ENCODE assay signal across 1 cellular context in the genomic region with DNA sequence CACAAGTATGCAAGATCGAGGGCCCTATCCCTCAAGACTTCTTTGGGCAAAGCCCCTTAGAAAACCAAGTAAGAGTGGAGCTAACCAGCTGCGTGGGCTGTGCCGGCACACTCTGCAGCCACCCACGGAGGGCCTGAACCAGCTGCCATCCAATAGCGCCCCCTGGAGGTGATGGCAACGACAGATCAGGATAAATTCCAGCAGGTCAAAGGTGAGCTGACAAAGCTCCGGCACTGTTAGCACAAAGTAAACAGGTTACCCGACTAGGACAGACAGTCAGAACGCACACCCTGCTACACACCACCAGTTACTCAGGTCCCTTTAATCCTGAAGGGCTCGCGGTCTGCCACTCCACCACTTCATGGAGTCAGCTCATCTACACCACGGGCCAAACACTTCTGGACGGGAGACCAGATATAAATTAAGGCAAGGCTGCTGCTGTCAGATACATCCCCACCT.
TF ChIP-seq lines count a peak whose summit lies in the region.

No MANE protein-coding gene starts in this region.

TF ChIP-seq in HepG2, 621 proteins besides CTCF, POLR2A, EP300 and RAD21 (continued from another document and continues in another):
- TF ChIP-seq, protein P1, sequence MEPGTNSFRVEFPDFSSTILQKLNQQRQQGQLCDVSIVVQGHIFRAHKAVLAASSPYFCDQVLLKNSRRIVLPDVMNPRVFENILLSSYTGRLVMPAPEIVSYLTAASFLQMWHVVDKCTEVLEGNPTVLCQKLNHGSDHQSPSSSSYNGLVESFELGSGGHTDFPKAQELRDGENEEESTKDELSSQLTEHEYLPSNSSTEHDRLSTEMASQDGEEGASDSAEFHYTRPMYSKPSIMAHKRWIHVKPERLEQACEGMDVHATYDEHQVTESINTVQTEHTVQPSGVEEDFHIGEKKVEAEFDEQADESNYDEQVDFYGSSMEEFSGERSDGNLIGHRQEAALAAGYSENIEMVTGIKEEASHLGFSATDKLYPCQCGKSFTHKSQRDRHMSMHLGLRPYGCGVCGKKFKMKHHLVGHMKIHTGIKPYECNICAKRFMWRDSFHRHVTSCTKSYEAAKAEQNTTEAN (CRISPR knock-in tag; conservative IDR thresholded peaks at IDR 0.05) = no peak
- TF ChIP-seq ZSCAN22 (CRISPR knock-in tag; IDR thresholded peaks at IDR 0.05) (no peak), HCFC1 (IDR thresholded peaks at IDR 0.05; ENCODE audit: low read depth, low read length) (no peak), DMAP1 (CRISPR knock-in tag; IDR thresholded peaks at IDR 0.05) (no peak), BHLHE40 (IDR thresholded peaks at IDR 0.05; ENCODE audit: low read length) (0 out of 2 replicates have a peak, but pooled peaks have one; percentile 13), CREM (IDR thresholded peaks at IDR 0.05) (0 out of 2 replicates have a peak, but pooled peaks have one; percentile 34), CREM (CRISPR knock-in tag; IDR thresholded peaks at IDR 0.05) (no peak), ZNF468 (CRISPR knock-in tag; IDR thresholded peaks at IDR 0.05) (no peak), ZNF883 (CRISPR knock-in tag; IDR thresholded peaks at IDR 0.05; ENCODE audit: not compliant biosample characterization) (peak; percentile 55), XRCC5 (optimal IDR thresholded peaks at IDR 0.05; ENCODE audit: low read length) (peak; percentile 88), ZNF501 (CRISPR knock-in tag; IDR thresholded peaks at IDR 0.05) (no peak), ELF4 (CRISPR knock-in tag; IDR thresholded peaks at IDR 0.05; ENCODE audit: borderline replicate concordance) (no peak), ZFYVE20 (CRISPR knock-in tag; IDR thresholded peaks at IDR 0.05; ENCODE audit: borderline replicate concordance, low read depth) (no peak), ZFP37 (CRISPR knock-in tag; IDR thresholded peaks at IDR 0.05; ENCODE audit: borderline replicate concordance) (no peak), TCF7 (IDR thresholded peaks at IDR 0.05; ENCODE audit: low read depth) (no peak), ZNF260 (CRISPR knock-in tag; IDR thresholded peaks at IDR 0.05; ENCODE audit: borderline replicate concordance, low read depth) (no peak), TBX2 (CRISPR knock-in tag; IDR thresholded peaks at IDR 0.05; ENCODE audit: borderline replicate concordance) (peak; percentile 56), MTF2 (CRISPR knock-in tag; IDR thresholded peaks at IDR 0.05; ENCODE audit: borderline replicate concordance) (no peak), PHF21A (CRISPR knock-in tag; IDR thresholded peaks at IDR 0.05) (0 out of 2 replicates have a peak, but pooled peaks have one; percentile 59), PHF8 (CRISPR knock-in tag; IDR thresholded peaks at IDR 0.05) (peak; percentile 20; the same call in 1 of the 2 replicates), ZNF550 (CRISPR knock-in tag; IDR thresholded peaks at IDR 0.05; ENCODE audit: borderline replicate concordance) (no peak), HOXA9 (CRISPR knock-in tag; IDR thresholded peaks at IDR 0.05; ENCODE audit: borderline replicate concordance) (no peak), ZNF430 (CRISPR knock-in tag; IDR thresholded peaks at IDR 0.05) (peak; percentile 58; the same call in 1 of the 2 replicates), MYC (CRISPR knock-in tag; IDR thresholded peaks at IDR 0.05; ENCODE audit: borderline replicate concordance) (peak; percentile 47; the same call in 1 of the 2 replicates), MIER2 (CRISPR knock-in tag; IDR thresholded peaks at IDR 0.05) (peak; percentile 44; the same call in 1 of the 2 replicates), ZNF557 (CRISPR knock-in tag; IDR thresholded peaks at IDR 0.05) (no peak), ZKSCAN5 (CRISPR knock-in tag; IDR thresholded peaks at IDR 0.05) (no peak), DR1 (CRISPR knock-in tag; IDR thresholded peaks at IDR 0.05) (no peak; the same call in 1 of the 2 replicates), ZNF563 (CRISPR knock-in tag; IDR thresholded peaks at IDR 0.05) (no peak), RBM22 (optimal IDR thresholded peaks at IDR 0.05; ENCODE audit: low read length) (no peak), RXRA (CRISPR knock-in tag; IDR thresholded peaks at IDR 0.05) (peak; percentile 77; the same call in 1 of the 2 replicates), CHD4 (IDR thresholded peaks at IDR 0.05; ENCODE audit: borderline replicate concordance, low read length) (no peak), ZNF543 (CRISPR knock-in tag; IDR thresholded peaks at IDR 0.05) (no peak), ZNF205 (CRISPR knock-in tag; IDR thresholded peaks at IDR 0.05) (0 out of 2 replicates have a peak, but pooled peaks have one; percentile 34), NR2F1 (CRISPR knock-in tag; IDR thresholded peaks at IDR 0.05) (peak; percentile 99), SMAD3 (CRISPR knock-in tag; IDR thresholded peaks at IDR 0.05) (0 out of 2 replicates have a peak, but pooled peaks have one; percentile 53), MBD4 (IDR thresholded peaks at IDR 0.05; ENCODE audit: borderline replicate concordance, low read length) (no peak), ZNF761 (CRISPR knock-in tag; conservative IDR thresholded peaks at IDR 0.05) (peak; percentile 78; the same call in 1 of the 2 replicates), GFI1 (CRISPR knock-in tag; IDR thresholded peaks at IDR 0.05; ENCODE audit: borderline replicate concordance) (no peak), FOXP1 (IDR thresholded peaks at IDR 0.05) (no peak), FOXP1 (CRISPR knock-in tag; IDR thresholded peaks at IDR 0.05) (peak; percentile 75), TP53 (CRISPR knock-in tag; conservative IDR thresholded peaks at IDR 0.05) (no peak), GATAD2A (CRISPR knock-in tag; IDR thresholded peaks at IDR 0.05) (peak; percentile 75), FOXA1 (IDR thresholded peaks at IDR 0.05) (no peak), FOXA1 (CRISPR knock-in tag; IDR thresholded peaks at IDR 0.05) (peak; percentile 95), SMARCE1 (IDR thresholded peaks at IDR 0.05; ENCODE audit: borderline replicate concordance) (no peak), AGO1 (IDR thresholded peaks at IDR 0.05; ENCODE audit: low read depth, low read length, poor library complexity, severe bottlenecking) (no peak), RBM39 (IDR thresholded peaks at IDR 0.05; ENCODE audit: low read depth, low read length, poor library complexity, severe bottlenecking) (peak; percentile 38)
- TF ChIP-seq, protein P2, sequence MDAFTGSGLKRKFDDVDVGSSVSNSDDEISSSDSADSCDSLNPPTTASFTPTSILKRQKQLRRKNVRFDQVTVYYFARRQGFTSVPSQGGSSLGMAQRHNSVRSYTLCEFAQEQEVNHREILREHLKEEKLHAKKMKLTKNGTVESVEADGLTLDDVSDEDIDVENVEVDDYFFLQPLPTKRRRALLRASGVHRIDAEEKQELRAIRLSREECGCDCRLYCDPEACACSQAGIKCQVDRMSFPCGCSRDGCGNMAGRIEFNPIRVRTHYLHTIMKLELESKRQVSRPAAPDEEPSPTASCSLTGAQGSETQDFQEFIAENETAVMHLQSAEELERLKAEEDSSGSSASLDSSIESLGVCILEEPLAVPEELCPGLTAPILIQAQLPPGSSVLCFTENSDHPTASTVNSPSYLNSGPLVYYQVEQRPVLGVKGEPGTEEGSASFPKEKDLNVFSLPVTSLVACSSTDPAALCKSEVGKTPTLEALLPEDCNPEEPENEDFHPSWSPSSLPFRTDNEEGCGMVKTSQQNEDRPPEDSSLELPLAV (CRISPR knock-in tag; conservative IDR thresholded peaks at IDR 0.05; ENCODE audit: low read depth) = no peak
- TF ChIP-seq, protein P3, sequence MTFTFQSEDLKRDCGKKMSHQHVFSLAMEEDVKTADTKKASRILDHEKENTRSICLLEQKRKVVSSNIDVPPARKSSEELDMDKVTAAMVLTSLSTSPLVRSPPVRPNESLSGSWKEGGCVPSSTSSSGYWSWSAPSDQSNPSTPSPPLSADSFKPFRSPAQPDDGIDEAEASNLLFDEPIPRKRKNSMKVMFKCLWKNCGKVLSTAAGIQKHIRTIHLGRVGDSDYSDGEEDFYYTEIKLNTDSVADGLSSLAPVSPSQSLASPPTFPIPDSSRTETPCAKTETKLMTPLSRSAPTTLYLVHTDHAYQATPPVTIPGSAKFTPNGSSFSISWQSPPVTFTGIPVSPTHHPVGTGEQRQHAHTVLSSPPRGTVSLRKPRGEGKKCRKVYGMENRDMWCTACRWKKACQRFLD (CRISPR knock-in tag; IDR thresholded peaks at IDR 0.05; ENCODE audit: borderline replicate concordance) = no peak
- TF ChIP-seq, protein P4, sequence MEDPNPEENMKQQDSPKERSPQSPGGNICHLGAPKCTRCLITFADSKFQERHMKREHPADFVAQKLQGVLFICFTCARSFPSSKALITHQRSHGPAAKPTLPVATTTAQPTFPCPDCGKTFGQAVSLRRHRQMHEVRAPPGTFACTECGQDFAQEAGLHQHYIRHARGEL (CRISPR knock-in tag; IDR thresholded peaks at IDR 0.05) = no peak
- TF ChIP-seq, protein P5, sequence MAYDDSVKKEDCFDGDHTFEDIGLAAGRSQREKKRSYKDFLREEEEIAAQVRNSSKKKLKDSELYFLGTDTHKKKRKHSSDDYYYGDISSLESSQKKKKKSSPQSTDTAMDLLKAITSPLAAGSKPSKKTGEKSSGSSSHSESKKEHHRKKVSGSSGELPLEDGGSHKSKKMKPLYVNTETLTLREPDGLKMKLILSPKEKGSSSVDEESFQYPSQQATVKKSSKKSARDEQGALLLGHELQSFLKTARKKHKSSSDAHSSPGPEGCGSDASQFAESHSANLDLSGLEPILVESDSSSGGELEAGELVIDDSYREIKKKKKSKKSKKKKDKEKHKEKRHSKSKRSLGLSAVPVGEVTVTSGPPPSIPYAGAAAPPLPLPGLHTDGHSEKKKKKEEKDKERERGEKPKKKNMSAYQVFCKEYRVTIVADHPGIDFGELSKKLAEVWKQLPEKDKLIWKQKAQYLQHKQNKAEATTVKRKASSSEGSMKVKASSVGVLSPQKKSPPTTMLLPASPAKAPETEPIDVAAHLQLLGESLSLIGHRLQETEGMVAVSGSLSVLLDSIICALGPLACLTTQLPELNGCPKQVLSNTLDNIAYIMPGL (CRISPR knock-in tag; IDR thresholded peaks at IDR 0.05; ENCODE audit: borderline replicate concordance in 1 of 2, low read depth in 1 of 2) = peak; percentile 88 to 90
- TF ChIP-seq, protein P6, sequence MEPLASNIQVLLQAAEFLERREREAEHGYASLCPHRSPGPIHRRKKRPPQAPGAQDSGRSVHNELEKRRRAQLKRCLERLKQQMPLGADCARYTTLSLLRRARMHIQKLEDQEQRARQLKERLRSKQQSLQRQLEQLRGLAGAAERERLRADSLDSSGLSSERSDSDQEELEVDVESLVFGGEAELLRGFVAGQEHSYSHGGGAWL (CRISPR knock-in tag; IDR thresholded peaks at IDR 0.05) = no peak
- TF ChIP-seq, protein P7, sequence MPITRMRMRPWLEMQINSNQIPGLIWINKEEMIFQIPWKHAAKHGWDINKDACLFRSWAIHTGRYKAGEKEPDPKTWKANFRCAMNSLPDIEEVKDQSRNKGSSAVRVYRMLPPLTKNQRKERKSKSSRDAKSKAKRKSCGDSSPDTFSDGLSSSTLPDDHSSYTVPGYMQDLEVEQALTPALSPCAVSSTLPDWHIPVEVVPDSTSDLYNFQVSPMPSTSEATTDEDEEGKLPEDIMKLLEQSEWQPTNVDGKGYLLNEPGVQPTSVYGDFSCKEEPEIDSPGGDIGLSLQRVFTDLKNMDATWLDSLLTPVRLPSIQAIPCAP (CRISPR knock-in tag; IDR thresholded peaks at IDR 0.05; ENCODE audit: low read depth) = no peak
- TF ChIP-seq, protein P8, sequence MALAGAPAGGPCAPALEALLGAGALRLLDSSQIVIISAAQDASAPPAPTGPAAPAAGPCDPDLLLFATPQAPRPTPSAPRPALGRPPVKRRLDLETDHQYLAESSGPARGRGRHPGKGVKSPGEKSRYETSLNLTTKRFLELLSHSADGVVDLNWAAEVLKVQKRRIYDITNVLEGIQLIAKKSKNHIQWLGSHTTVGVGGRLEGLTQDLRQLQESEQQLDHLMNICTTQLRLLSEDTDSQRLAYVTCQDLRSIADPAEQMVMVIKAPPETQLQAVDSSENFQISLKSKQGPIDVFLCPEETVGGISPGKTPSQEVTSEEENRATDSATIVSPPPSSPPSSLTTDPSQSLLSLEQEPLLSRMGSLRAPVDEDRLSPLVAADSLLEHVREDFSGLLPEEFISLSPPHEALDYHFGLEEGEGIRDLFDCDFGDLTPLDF (CRISPR knock-in tag; IDR thresholded peaks at IDR 0.05) = no peak
- TF ChIP-seq, protein P9, sequence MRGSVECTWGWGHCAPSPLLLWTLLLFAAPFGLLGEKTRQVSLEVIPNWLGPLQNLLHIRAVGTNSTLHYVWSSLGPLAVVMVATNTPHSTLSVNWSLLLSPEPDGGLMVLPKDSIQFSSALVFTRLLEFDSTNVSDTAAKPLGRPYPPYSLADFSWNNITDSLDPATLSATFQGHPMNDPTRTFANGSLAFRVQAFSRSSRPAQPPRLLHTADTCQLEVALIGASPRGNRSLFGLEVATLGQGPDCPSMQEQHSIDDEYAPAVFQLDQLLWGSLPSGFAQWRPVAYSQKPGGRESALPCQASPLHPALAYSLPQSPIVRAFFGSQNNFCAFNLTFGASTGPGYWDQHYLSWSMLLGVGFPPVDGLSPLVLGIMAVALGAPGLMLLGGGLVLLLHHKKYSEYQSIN (CRISPR knock-in tag; IDR thresholded peaks at IDR 0.05; ENCODE audit: borderline replicate concordance) = no peak
- TF ChIP-seq, protein P10, sequence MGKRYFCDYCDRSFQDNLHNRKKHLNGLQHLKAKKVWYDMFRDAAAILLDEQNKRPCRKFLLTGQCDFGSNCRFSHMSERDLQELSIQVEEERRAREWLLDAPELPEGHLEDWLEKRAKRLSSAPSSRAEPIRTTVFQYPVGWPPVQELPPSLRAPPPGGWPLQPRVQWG (CRISPR knock-in tag; IDR thresholded peaks at IDR 0.05; ENCODE audit: borderline replicate concordance, low read depth) = no peak
- TF ChIP-seq, protein P11, sequence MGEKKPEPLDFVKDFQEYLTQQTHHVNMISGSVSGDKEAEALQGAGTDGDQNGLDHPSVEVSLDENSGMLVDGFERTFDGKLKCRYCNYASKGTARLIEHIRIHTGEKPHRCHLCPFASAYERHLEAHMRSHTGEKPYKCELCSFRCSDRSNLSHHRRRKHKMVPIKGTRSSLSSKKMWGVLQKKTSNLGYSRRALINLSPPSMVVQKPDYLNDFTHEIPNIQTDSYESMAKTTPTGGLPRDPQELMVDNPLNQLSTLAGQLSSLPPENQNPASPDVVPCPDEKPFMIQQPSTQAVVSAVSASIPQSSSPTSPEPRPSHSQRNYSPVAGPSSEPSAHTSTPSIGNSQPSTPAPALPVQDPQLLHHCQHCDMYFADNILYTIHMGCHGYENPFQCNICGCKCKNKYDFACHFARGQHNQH (CRISPR knock-in tag; IDR thresholded peaks at IDR 0.05) = peak; percentile 94; the same call in 1 of the 2 replicates
- TF ChIP-seq, protein P12, sequence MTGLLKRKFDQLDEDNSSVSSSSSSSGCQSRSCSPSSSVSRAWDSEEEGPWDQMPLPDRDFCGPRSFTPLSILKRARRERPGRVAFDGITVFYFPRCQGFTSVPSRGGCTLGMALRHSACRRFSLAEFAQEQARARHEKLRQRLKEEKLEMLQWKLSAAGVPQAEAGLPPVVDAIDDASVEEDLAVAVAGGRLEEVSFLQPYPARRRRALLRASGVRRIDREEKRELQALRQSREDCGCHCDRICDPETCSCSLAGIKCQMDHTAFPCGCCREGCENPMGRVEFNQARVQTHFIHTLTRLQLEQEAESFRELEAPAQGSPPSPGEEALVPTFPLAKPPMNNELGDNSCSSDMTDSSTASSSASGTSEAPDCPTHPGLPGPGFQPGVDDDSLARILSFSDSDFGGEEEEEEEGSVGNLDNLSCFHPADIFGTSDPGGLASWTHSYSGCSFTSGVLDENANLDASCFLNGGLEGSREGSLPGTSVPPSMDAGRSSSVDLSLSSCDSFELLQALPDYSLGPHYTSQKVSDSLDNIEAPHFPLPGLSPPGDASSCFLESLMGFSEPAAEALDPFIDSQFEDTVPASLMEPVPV (CRISPR knock-in tag; IDR thresholded peaks at IDR 0.05) = no peak; the same call in 1 of the 2 replicates
